15 cellular contexts compared by ENCODE assay signal in genomic region chr5:166341708-166342329, GRCh38.
DNase-seq lines count a peak whose midpoint lies in the region; ATAC-seq and TF ChIP-seq lines count a peak whose summit lies in the region.
"Had no signal": no experiment of that assay in that cellular context is flagged by ENCODE, and none has a peak within 500 bp of the region (broad histone marks: within the 10 kb centered on the region; RNA-seq: fewer than 3 reads in every experiment).

No MANE protein-coding gene starts in this region.

- no peak overlapping the region for H3K27ac ChIP-seq in Panc1 (ENCODE audit: low read length)
- H3K27ac ChIP-seq in RWPE1, result no peak overlapping the region

- H3K27me3 ChIP-seq in Caco-2 (replicated peaks; ENCODE audit: control insufficient read depth, insufficient read depth, low read length) (no peaks in the 10 kb centered on the region; the same call in 1 of the 2 replicates), Panc1 (ENCODE audit: control insufficient read depth, insufficient read depth, low read length) (no peaks in the 10 kb centered on the region)

- no peaks in the 10 kb centered on the region for H3K27me3 Mint-ChIP-seq in Caco-2 (ENCODE audit: insufficient read depth, unreplicated experiment)
- peaks cover 13% of the 10 kb centered on the region for H3K27me3 Mint-ChIP-seq in glutamatergic neuron (ENCODE audit: unreplicated experiment)

- H3K27ac Mint-ChIP-seq in Caco-2 (ENCODE audit: unreplicated experiment), result no peak overlapping the region
- peak overlapping the region; percentile 94 for H3K27ac Mint-ChIP-seq in glutamatergic neuron (ENCODE audit: unreplicated experiment)
- H3K27ac Mint-ChIP-seq: natural killer cell had no signal

- H3K4me3 ChIP-seq in Caco-2 (ENCODE audit: low read depth, low read length) (no peak overlapping the region), Panc1 (ENCODE audit: low read depth in 2 of 2, low read length in 2 of 2) (no peak overlapping the region)
- H3K4me3 ChIP-seq: K562 had no signal

- in situ Hi-C loops in Panc1 (cut with HindIII; ENCODE audit: low pct_unique_long_range_greater_than_20kb, low sequenced_read_pairs), result no loop called here

- H3K4me1 Mint-ChIP-seq in Caco-2 (ENCODE audit: low read depth, unreplicated experiment), result no peaks in the 10 kb centered on the region
- H3K4me1 Mint-ChIP-seq in glutamatergic neuron (ENCODE audit: low read depth, unreplicated experiment), result peaks cover 48% of the 10 kb centered on the region
- H3K4me1 Mint-ChIP-seq: natural killer cell had no signal

- POLR2A ChIA-PET in Caco-2 (lab: Charles Lee) (interaction anchor here (0.6 kb wide), 1 partner anchor 27 kb away, joined by 9 read pairs; no protein-coding TSS in a partner anchor), Panc1 (lab: Charles Lee) (no interaction called here), RWPE1 (lab: Yijun Ruan, JAX; ENCODE audit: low non-redundant PET) (no interaction called here)

- intact Hi-C loops in Caco-2 (cut with micrococcal nuclease; ENCODE audit: unreplicated experiment) (no loop called here), Panc1 (cut with micrococcal nuclease; ENCODE audit: unreplicated experiment) (no loop called here)

- H3K36me3 Mint-ChIP-seq in Caco-2 (ENCODE audit: insufficient read depth, unreplicated experiment) (no peaks in the 10 kb centered on the region), glutamatergic neuron (ENCODE audit: unreplicated experiment) (peaks cover 5% of the 10 kb centered on the region)

- H3K9me3 Mint-ChIP-seq in Caco-2 (ENCODE audit: unreplicated experiment), result no peaks in the 10 kb centered on the region
- peaks cover 14% of the 10 kb centered on the region for H3K9me3 Mint-ChIP-seq in glutamatergic neuron (ENCODE audit: unreplicated experiment)

- peak in 1 of 2 experiments; percentile 29 for DNase-seq in Caco-2
- DNase-seq in H4 (ENCODE audit: low spot score), result peak; percentile 16
- DNase-seq in Panc1 (ENCODE audit: low read depth, low spot score), result no peak
- DNase-seq in glutamatergic neuron, result peak; percentile 38
- no peak for DNase-seq in RWPE1 (ENCODE audit: low spot score)
- no peak for DNase-seq in NCI-H2029 (lab: John Stamatoyannopoulos, UW)
- no peak for DNase-seq in GM20000 (ENCODE audit: low spot score)
- no peak for DNase-seq in CD1c-positive myeloid dendritic cell (ENCODE audit: extremely low spot score)
- DNase-seq: activated CD8-positive, alpha-beta memory T cell treated with anti-CD3 and anti-CD28 coated beads, Interleukin-2, amount 50 U/mL, for 4 hours; cortex of kidney; foreskin melanocyte; natural killer cell; NCI-H2171; substantia nigra had no signal

- no TSS peak for BruUV-seq in Caco-2 (replicated peaks; lab: Mats Ljungman, UMichigan)
- no TSS peak for BruUV-seq in Panc1 (replicated peaks; lab: Mats Ljungman, UMichigan)

- no peak for ATAC-seq in Panc1
- ATAC-seq: K562, natural killer cell had no signal

- H3K36me3 ChIP-seq in Caco-2 (ENCODE audit: control insufficient read depth, insufficient read depth, low read length) (no peaks in the 10 kb centered on the region), Panc1 (ENCODE audit: control insufficient read depth, insufficient read depth, low read length) (no peaks in the 10 kb centered on the region)

- TF ChIP-seq CTCF in Caco-2 (IDR thresholded peaks at IDR 0.05; ENCODE audit: insufficient read depth in 1 of 2, low read depth in 1 of 2, low read length in 1 of 2, severe bottlenecking in 1 of 2, unreplicated experiment in 1 of 2) (peak; percentile 8 to 54), Panc1 (IDR thresholded peaks at IDR 0.05) (peak; percentile 27), glutamatergic neuron (IDR thresholded peaks at IDR 0.05; ENCODE audit: partially characterized antibody, unreplicated experiment) (peak; percentile 94), RWPE1 (conservative IDR thresholded peaks at IDR 0.05; ENCODE audit: low read depth) (no peak), GM20000 (IDR thresholded peaks at IDR 0.05; ENCODE audit: extremely low read depth, missing control alignments) (no peak)

- CTCF ChIA-PET in Caco-2 (lab: Charles Lee) (interaction anchor here (0.7 kb wide), 1 partner anchor 708 kb away, joined by 3 read pairs; no protein-coding TSS in a partner anchor), Panc1 (lab: Charles Lee) (interaction anchor here (0.7 kb wide), 1 partner anchor 396 kb away, joined by 3 read pairs; no protein-coding TSS in a partner anchor), RWPE1 (lab: Yijun Ruan, JAX) (interaction anchor here (0.5 to 0.7 kb wide), 2 partner anchors 18 to 345 kb away, joined by 4 read pairs; no protein-coding TSS in a partner anchor)

- H3K4me1 ChIP-seq in Caco-2 (no peaks in the 10 kb centered on the region), Panc1 (ENCODE audit: control insufficient read depth, insufficient read depth, low read length) (no peaks in the 10 kb centered on the region)

- H3K4me3 Mint-ChIP-seq in Caco-2 (ENCODE audit: unreplicated experiment), result no peak overlapping the region
- peak overlapping the region; percentile 47 for H3K4me3 Mint-ChIP-seq in glutamatergic neuron (ENCODE audit: unreplicated experiment)
- H3K4me3 Mint-ChIP-seq: natural killer cell had no signal

- no peaks in the 10 kb centered on the region for H3K9me3 ChIP-seq in Caco-2
- no peaks in the 10 kb centered on the region for H3K9me3 ChIP-seq in Panc1 (ENCODE audit: control insufficient read depth, insufficient read depth, low read depth, low read length)

Comparison
In these comparisons a context has a peak if more than half of its experiments do, and no peak if none do; other contexts are left out.
1. DNase-seq: peak in H4 (single experiment) and glutamatergic neuron (single experiment); none in Panc1 (single experiment), RWPE1 (single experiment), NCI-H2029 (single experiment), GM20000 (single experiment) and CD1c-positive myeloid dendritic cell (single experiment).
2. CTCF ChIP-seq: peak in Caco-2 (2 of 2), Panc1 (single experiment) and glutamatergic neuron (single experiment); none in RWPE1 (single experiment) and GM20000 (single experiment).